11 cellular contexts compared by ENCODE assay signal in genomic region chr2:46134531-46135229, GRCh38.
DNase-seq lines count a peak whose midpoint lies in the region; ATAC-seq, FAIRE-seq and TF ChIP-seq lines count a peak whose summit lies in the region.
"Had no signal": no experiment of that assay in that cellular context is flagged by ENCODE, and none has a peak within 500 bp of the region (broad histone marks: within the 10 kb centered on the region; RNA-seq: fewer than 3 reads in every experiment).

No MANE protein-coding gene starts in this region.

- no peak overlapping the region for H3K4me3 ChIP-seq in liver (ENCODE audit: low read depth in 1 of 3, low read length in 3 of 3)
- H3K4me3 ChIP-seq in HepG2 (replicated peaks in 1 of 3; ENCODE audit: insufficient read depth in 1 of 3, low read depth in 2 of 3, low read length in 3 of 3): no peak overlapping the region
- no peak overlapping the region for H3K4me3 ChIP-seq in aorta (ENCODE audit: low read length in 2 of 2)
- H3K4me3 ChIP-seq in MG63: no peak overlapping the region

- TF ChIP-seq EP300 in HepG2 (IDR thresholded peaks at IDR 0.05; ENCODE audit: low read depth in 2 of 2, low read length in 2 of 2) (no peak), HepG2 (CRISPR knock-in tag; IDR thresholded peaks at IDR 0.05; ENCODE audit: borderline replicate concordance) (no peak)

- H3K27me3 Mint-ChIP-seq in mesothelial cell of epicardium (ENCODE audit: low read depth): no peaks in the 10 kb centered on the region
- H3K27me3 Mint-ChIP-seq in activated CD4-positive, alpha-beta T cell treated with anti-CD3 and anti-CD28 coated beads, Interleukin-2, amount 10 ng/mL, durations not matched to agents 24 days and 14 days: no peaks in the 10 kb centered on the region
- H3K27me3 Mint-ChIP-seq: naive B cell had no signal

- H3K4me1 Mint-ChIP-seq in mesothelial cell of epicardium: peaks cover 31% of the 10 kb centered on the region
- no peaks in the 10 kb centered on the region for H3K4me1 Mint-ChIP-seq in activated CD4-positive, alpha-beta T cell treated with anti-CD3 and anti-CD28 coated beads, Interleukin-2, amount 10 ng/mL, durations not matched to agents 24 days and 14 days

- POLR2A ChIA-PET in HepG2 (lab: Yijun Ruan, JAX): no interaction called here

- no peaks in the 10 kb centered on the region for H3K36me3 ChIP-seq in liver (ENCODE audit: control insufficient read depth in 4 of 4, insufficient read depth in 3 of 4, low read depth in 1 of 4, low read length in 3 of 4)
- H3K36me3 ChIP-seq in HepG2 (replicated peaks in 1 of 2; ENCODE audit: control insufficient read depth in 1 of 2, insufficient read depth in 2 of 2, low read length in 2 of 2): no peaks in the 10 kb centered on the region
- H3K36me3 ChIP-seq in aorta (ENCODE audit: control insufficient read depth in 1 of 2, insufficient read depth in 2 of 2, low read length in 1 of 2): no peaks in the 10 kb centered on the region
- H3K36me3 ChIP-seq in MG63: no peaks in the 10 kb centered on the region

- TF ChIP-seq POLR2A in HepG2 (IDR thresholded peaks at IDR 0.05; ENCODE audit: insufficient read depth in 1 of 2, low read depth in 2 of 2, low read length in 2 of 2): no peak

- FAIRE-seq in HepG2 (lab: Jason Lieb, UNC): no peak
- FAIRE-seq: endothelial cell of umbilical vein had no signal

- TF ChIP-seq CTCF in liver (IDR thresholded peaks at IDR 0.05; ENCODE audit: low read depth, low read length, missing input control) (no peak), HepG2 (CRISPR knock-in tag; IDR thresholded peaks at IDR 0.05) (no peak), mesothelial cell of epicardium (IDR thresholded peaks at IDR 0.05; ENCODE audit: unreplicated experiment) (no peak)

- no peak overlapping the region for H3K27ac ChIP-seq in liver (ENCODE audit: low read depth in 1 of 2, low read length in 2 of 2)
- no peak overlapping the region for H3K27ac ChIP-seq in HepG2 (ENCODE audit: extremely low read length, insufficient read depth, low read length)
- H3K27ac ChIP-seq in epithelial cell of prostate: peak overlapping the region; percentile 49
- H3K27ac ChIP-seq in aorta (ENCODE audit: low read depth in 1 of 2, low read length in 2 of 2): peak overlapping the region; percentile 79 to 97
- H3K27ac ChIP-seq: KMS-11 had no signal

- H3K36me3 Mint-ChIP-seq in mesothelial cell of epicardium: peaks cover 7% of the 10 kb centered on the region
- H3K36me3 Mint-ChIP-seq in activated CD4-positive, alpha-beta T cell treated with anti-CD3 and anti-CD28 coated beads, Interleukin-2, amount 10 ng/mL, durations not matched to agents 24 days and 14 days (ENCODE audit: low read depth): no peaks in the 10 kb centered on the region

- no peaks in the 10 kb centered on the region for H4K20me1 ChIP-seq in HepG2 (ENCODE audit: insufficient read depth, low read length)

- DNase-seq in HepG2 (ENCODE audit: low spot score) (no peak), epithelial cell of prostate (ENCODE audit: low read depth, low spot score) (peak; percentile 31), mesothelial cell of epicardium (ENCODE audit: low spot score in 2 of 2, unreplicated experiment in 2 of 2) (no peak), aorta (no peak), inferior parietal cortex (ENCODE audit: extremely low spot score) (no peak), MG63 (no peak)
- DNase-seq in activated CD4-positive, alpha-beta T cell treated with anti-CD3 and anti-CD28 coated beads, Interleukin-2, amount 10 ng/mL, durations not matched to agents 24 days and 14 days: no peak
- DNase-seq: naive B cell had no signal

- CTCF ChIA-PET in HepG2 (lab: Yijun Ruan, JAX; ENCODE audit: low intra/inter-chr PET ratio, low total read pairs): no interaction called here

- intact Hi-C loops in HepG2 (cut with micrococcal nuclease; ENCODE audit: unreplicated experiment) (no loop called here), aorta (cut with DNase I) (loop anchor here in 1 of 2 donors (10.0 kb wide), 1 partner anchor 50 kb away; no protein-coding TSS in a partner anchor)
- intact Hi-C loops in activated CD4-positive, alpha-beta T cell treated with anti-CD3 and anti-CD28 coated beads, Interleukin-2, amount 10 ng/mL, durations not matched to agents 24 days and 14 days (cut with micrococcal nuclease): no loop called here

- 65% methylated on average over 8 of the region's 8 CpGs for WGBS in liver
- WGBS in HepG2 (ENCODE audit: low lambda C conversion rate): 72% methylated on average over 8 of the region's 8 CpGs
- 10 to 14% methylated on average over 8 of the region's 8 CpGs for WGBS in aorta, 2 donors

- H3K9ac ChIP-seq in liver (ENCODE audit: low read depth in 1 of 2, low read length in 2 of 2): no peak overlapping the region
- no peak overlapping the region for H3K9ac ChIP-seq in HepG2 (ENCODE audit: insufficient read depth, low read depth, low read length)
- H3K9ac ChIP-seq: KMS-11 had no signal

- H3K9me3 Mint-ChIP-seq in mesothelial cell of epicardium: peaks cover 5% of the 10 kb centered on the region
- H3K9me3 Mint-ChIP-seq in activated CD4-positive, alpha-beta T cell treated with anti-CD3 and anti-CD28 coated beads, Interleukin-2, amount 10 ng/mL, durations not matched to agents 24 days and 14 days: no peaks in the 10 kb centered on the region
- H3K9me3 Mint-ChIP-seq: naive B cell had no signal

- H3K27me3 ChIP-seq in liver (ENCODE audit: control insufficient read depth in 4 of 4, insufficient read depth in 4 of 4, low read length in 3 of 4): no peaks in the 10 kb centered on the region
- H3K27me3 ChIP-seq in HepG2 (ENCODE audit: control insufficient read depth in 1 of 2, insufficient read depth in 2 of 2, low read length in 2 of 2): no peaks in the 10 kb centered on the region
- H3K27me3 ChIP-seq in aorta (ENCODE audit: control insufficient read depth in 1 of 2, insufficient read depth in 2 of 2, low read length in 1 of 2): no peaks in the 10 kb centered on the region
- no peaks in the 10 kb centered on the region for H3K27me3 ChIP-seq in MG63

- H3K4me1 ChIP-seq in liver (ENCODE audit: control insufficient read depth in 4 of 4, insufficient read depth in 4 of 4, low read length in 3 of 4) (peaks cover 0 to 4% (median 1%) of the 10 kb centered on the region in 4 donors), HepG2 (ENCODE audit: insufficient read depth, low read length) (no peaks in the 10 kb centered on the region), aorta (ENCODE audit: control insufficient read depth in 1 of 2, insufficient read depth in 2 of 2, low read length in 2 of 2) (peaks cover 6 to 10% of the 10 kb centered on the region in 2 donors)

- peak overlapping the region; percentile 70 for H3K27ac Mint-ChIP-seq in mesothelial cell of epicardium
- H3K27ac Mint-ChIP-seq in activated CD4-positive, alpha-beta T cell treated with anti-CD3 and anti-CD28 coated beads, Interleukin-2, amount 10 ng/mL, durations not matched to agents 24 days and 14 days: no peak overlapping the region

- no peak overlapping the region for H2AFZ ChIP-seq in HepG2 (ENCODE audit: low read length)

- no peak for TF ChIP-seq RAD21 in liver (IDR thresholded peaks at IDR 0.05)
- TF ChIP-seq RAD21 in HepG2 (CRISPR knock-in tag; IDR thresholded peaks at IDR 0.05): no peak

- in situ Hi-C loops in HepG2 (cut with HindIII; ENCODE audit: extremely low pct_ligation_motif_present, low pct_unique_long_range_greater_than_20kb): no loop called here

- no peaks in the 10 kb centered on the region for H3K79me2 ChIP-seq in HepG2 (ENCODE audit: insufficient read depth, low read length)

- BruUV-seq in HepG2 (replicated peaks; lab: Mats Ljungman, UMichigan): no TSS peak

- no peak overlapping the region for H3K4me3 Mint-ChIP-seq in mesothelial cell of epicardium
- H3K4me3 Mint-ChIP-seq in activated CD4-positive, alpha-beta T cell treated with anti-CD3 and anti-CD28 coated beads, Interleukin-2, amount 10 ng/mL, durations not matched to agents 24 days and 14 days: no peak overlapping the region
- H3K4me3 Mint-ChIP-seq: naive B cell had no signal

- no peak overlapping the region for H3K4me2 ChIP-seq in HepG2 (ENCODE audit: low read depth, low read length)
- H3K4me2 ChIP-seq: KMS-11 had no signal

- H3K9me3 ChIP-seq in liver (ENCODE audit: control insufficient read depth in 4 of 4, low read length in 3 of 4) (no peaks in the 10 kb centered on the region), HepG2 (ENCODE audit: low read length) (no peaks in the 10 kb centered on the region), aorta (ENCODE audit: control insufficient read depth, low read length) (no peaks in the 10 kb centered on the region), MG63 (no peaks in the 10 kb centered on the region)

- ATAC-seq in HepG2 (no peak), aorta (ENCODE audit: low FRiP score) (peak; percentile 68)

TF ChIP-seq in liver, 16 proteins besides CTCF, POLR2A, EP300 and RAD21 (continues in another document):
- TF ChIP-seq NR2F2 (IDR thresholded peaks at IDR 0.05): peak; percentile 31

TF ChIP-seq in HepG2, 621 proteins besides CTCF, POLR2A, EP300 and RAD21 (continues in another document):
- TF ChIP-seq BRCA1 (CRISPR knock-in tag; IDR thresholded peaks at IDR 0.05) (no peak), ZSCAN5A (CRISPR knock-in tag; IDR thresholded peaks at IDR 0.05; ENCODE audit: borderline replicate concordance) (no peak), SMAD9 (CRISPR knock-in tag; IDR thresholded peaks at IDR 0.05) (no peak), ZFP91 (CRISPR knock-in tag; IDR thresholded peaks at IDR 0.05; ENCODE audit: borderline replicate concordance) (no peak), PLRG1 (conservative IDR thresholded peaks at IDR 0.05) (no peak), ZMYM4 (CRISPR knock-in tag; IDR thresholded peaks at IDR 0.05) (no peak)

Comparison
In these comparisons a context has a peak if more than half of its experiments do, and no peak if none do; other contexts are left out.
1. H3K27ac ChIP-seq: peak in epithelial cell of prostate (single experiment) and aorta (2 of 2); none in liver (0 of 2) and HepG2 (single experiment).